In genomic region chr12:53049582-53050318, GRCh38 we compare ENCODE assay signal across 1 cellular context.
TF ChIP-seq lines count a peak whose summit lies in the region.

Gene TNS2, plus strand, starts transcription at chr12:53050065. Its CDS starts 121 bp downstream, at chr12:53050186.

TF ChIP-seq in H1, 55 proteins besides CTCF, POLR2A, EP300 and RAD21 (continued from another document):
- TF ChIP-seq JUND (IDR thresholded peaks at IDR 0.05; ENCODE audit: low read length) (no peak), RNF2 (IDR thresholded peaks at IDR 0.05; ENCODE audit: borderline replicate concordance, low read depth, low read length, missing control alignments, poor library complexity, severe bottlenecking) (no peak), CBX5 (IDR thresholded peaks at IDR 0.05; ENCODE audit: low read depth, low read length) (no peak), ATF2 (IDR thresholded peaks at IDR 0.05; ENCODE audit: low read length) (no peak), SAP30 (IDR thresholded peaks at IDR 0.05; ENCODE audit: insufficient read depth, insufficient replicate concordance, low read length) (no peak), RBBP5 (IDR thresholded peaks at IDR 0.05; ENCODE audit: borderline replicate concordance, low read depth, low read length) (no peak), EZH2 (IDR thresholded peaks at IDR 0.05; ENCODE audit: low read depth, low read length, severe bottlenecking) (no peak), SIX5 (IDR thresholded peaks at IDR 0.05; ENCODE audit: low read depth, low read length) (no peak), KDM1A (IDR thresholded peaks at IDR 0.05; ENCODE audit: borderline replicate concordance, low read length) (no peak), ASH2L (IDR thresholded peaks at IDR 0.05; ENCODE audit: low read length) (peak; percentile 33), EGR1 (IDR thresholded peaks at IDR 0.05; ENCODE audit: borderline replicate concordance, low read depth, low read length) (peak; percentile 58; the same call in 1 of the 2 replicates), ZNF274 (IDR thresholded peaks at IDR 0.05; ENCODE audit: borderline replicate concordance, extremely low read depth, low read length) (no peak), E2F6 (IDR thresholded peaks at IDR 0.05) (no peak)
